ENCODE assay signal across 1 cellular context in the genomic region with DNA sequence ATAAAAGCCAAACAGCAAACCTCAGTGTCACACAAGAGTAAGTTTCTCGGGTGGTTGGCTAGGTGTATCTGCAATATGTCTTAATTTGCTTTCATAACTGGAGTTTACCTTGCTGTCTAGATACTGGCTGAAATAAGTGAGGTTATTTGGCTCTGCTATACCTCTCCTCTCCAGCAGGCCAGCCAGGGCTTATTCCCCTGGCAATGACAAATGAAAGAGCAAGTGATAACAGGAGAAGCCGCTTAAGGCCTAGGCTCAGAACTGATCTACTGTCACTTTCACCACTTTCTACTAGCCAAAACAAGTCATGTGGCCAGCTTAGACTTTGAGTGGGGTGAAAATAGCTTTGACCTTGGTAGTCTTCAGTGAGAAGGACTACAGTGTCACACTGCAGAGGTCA.
A peak's percentile ranks its signal among the peaks of the same experiment; 100 is the strongest.
TF ChIP-seq lines count a peak whose summit lies in the region.

No MANE protein-coding gene starts in this region.

TF ChIP-seq in K562, 482 proteins besides CTCF, POLR2A, EP300 and RAD21:
- TF ChIP-seq TFAM (CRISPR knock-in tag; conservative IDR thresholded peaks at IDR 0.05), result no peak
- TF ChIP-seq, protein P1, sequence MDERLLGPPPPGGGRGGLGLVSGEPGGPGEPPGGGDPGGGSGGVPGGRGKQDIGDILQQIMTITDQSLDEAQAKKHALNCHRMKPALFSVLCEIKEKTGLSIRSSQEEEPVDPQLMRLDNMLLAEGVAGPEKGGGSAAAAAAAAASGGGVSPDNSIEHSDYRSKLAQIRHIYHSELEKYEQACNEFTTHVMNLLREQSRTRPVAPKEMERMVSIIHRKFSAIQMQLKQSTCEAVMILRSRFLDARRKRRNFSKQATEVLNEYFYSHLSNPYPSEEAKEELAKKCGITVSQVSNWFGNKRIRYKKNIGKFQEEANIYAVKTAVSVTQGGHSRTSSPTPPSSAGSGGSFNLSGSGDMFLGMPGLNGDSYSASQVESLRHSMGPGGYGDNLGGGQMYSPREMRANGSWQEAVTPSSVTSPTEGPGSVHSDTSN (CRISPR knock-in tag; IDR thresholded peaks at IDR 0.05; ENCODE audit: low read depth), result no peak
- TF ChIP-seq, protein P1 (tag; conservative IDR thresholded peaks at IDR 0.05; ENCODE audit: low read depth), result 0 out of 2 replicates have a peak, but pooled peaks have one; percentile 15
TF ChIP-seq in K562: peak in this region for 1.
